ENCODE assay signal across 17 cellular contexts in genomic region chr1:5877683-5878530, GRCh38.
"Had no signal": no experiment of that assay in that cellular context is flagged by ENCODE, and none has a peak within 500 bp of the region (broad histone marks: within the 10 kb centered on the region; RNA-seq: fewer than 3 reads in every experiment).

No MANE protein-coding gene starts in this region.

- H3K4me1 ChIP-seq: esophagus squamous epithelium, gastroesophageal sphincter, pancreas, stomach had no signal

- FAIRE-seq: colon, pancreas, small intestine had no signal

- H3K9me3 ChIP-seq: mucosa of descending colon, pancreas had no signal

- ATAC-seq: gastroesophageal sphincter, mucosa of descending colon, natural killer cell, pancreas, right cardiac atrium had no signal

- H3K27me3 ChIP-seq: esophagus squamous epithelium, gastroesophageal sphincter, pancreas, stomach had no signal

- H3K4me3 ChIP-seq: esophagus squamous epithelium, gastroesophageal sphincter, mucosa of descending colon, pancreas, stomach had no signal

- H3K27ac ChIP-seq: esophagus squamous epithelium, gastroesophageal sphincter, pancreas, stomach had no signal

- DNase-seq: esophagus squamous epithelium; foreskin fibroblast; glutamatergic neuron; mammary epithelial cell; natural killer cell; nucleus accumbens; small intestine; stimulated activated CD4-positive, alpha-beta T cell treated with anti-CD3 and anti-CD28 coated beads, Interleukin-12 subunit alpha, Interleukin-12 subunit beta, amount 100 ng/mL, for 4 hours; stimulated activated naive CD4-positive, alpha-beta T cell; stomach; substantia nigra; trophoblast cell had no signal
